Comparison of ENCODE assay signal across 29 cellular contexts in the genomic region with DNA sequence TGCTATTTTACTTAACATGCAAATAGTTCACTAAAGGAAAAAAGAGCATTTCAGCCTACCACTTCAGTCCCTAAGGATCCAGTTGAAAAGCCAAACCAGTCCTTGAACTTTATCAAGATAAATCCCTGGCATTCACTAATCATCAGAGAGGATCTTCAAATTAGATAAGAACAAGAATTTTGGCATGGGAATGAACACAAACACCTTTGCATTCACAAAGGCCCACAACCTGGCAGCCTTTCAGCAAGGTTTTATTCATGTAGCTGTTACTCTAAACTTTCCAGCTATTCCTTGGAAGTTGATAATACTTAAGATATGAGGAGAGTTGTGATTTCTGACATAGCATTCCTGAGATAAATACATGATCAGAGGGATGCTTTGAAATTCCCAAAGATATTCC.
"Had no signal": no experiment of that assay in that cellular context is flagged by ENCODE, and none has a peak within 500 bp of the region (broad histone marks: within the 10 kb centered on the region; RNA-seq: fewer than 3 reads in every experiment).

No MANE protein-coding gene starts in this region.

- H3K27ac Mint-ChIP-seq: activated naive CD4-positive, alpha-beta T cell treated with anti-CD3 and anti-CD28 coated beads, Interleukin-2, amount 10 ng/mL, durations not matched to agents 7 days and 5 days; activated naive CD8-positive, alpha-beta T cell treated with anti-CD3 and anti-CD28 coated beads, Interleukin-2, amount 10 ng/mL, durations not matched to agents 7 days and 5 days; immature natural killer cell; memory B cell; natural killer cell treated with Interleukin-12 subunit alpha and Interleukin-12 subunit beta and Interleukin-15 and Interleukin-18, amount 100 ng/mL, for 72 hours; stimulated activated effector memory CD8-positive, alpha-beta T cell treated with anti-CD3 and anti-CD28 coated beads, Interleukin-12 subunit alpha, Interleukin-12 subunit beta, amount 100 ng/mL, for 72 hours; stimulated activated naive CD8-positive, alpha-beta T cell treated with anti-CD3 and anti-CD28 coated beads, Interleukin-15, Interleukin-2, amounts not matched to agents 100 ng/mL and 50 ng/mL, for 24 hours; T-helper 1 cell treated with Interleukin-12 subunit alpha and Interleukin-12 subunit beta and Interleukin-4 antibody, amounts not matched to agents 30 μg/mL and 1 μg/mL, for 36 hours had no signal

- H3K4me1 Mint-ChIP-seq: activated naive CD4-positive, alpha-beta T cell treated with anti-CD3 and anti-CD28 coated beads, Interleukin-2, amount 10 ng/mL, durations not matched to agents 7 days and 5 days had no signal

- ATAC-seq: heart left ventricle; left colon; mucosa of descending colon; natural killer cell treated with Interleukin-12 subunit alpha and Interleukin-12 subunit beta and Interleukin-15 and Interleukin-18, amount 100 ng/mL, for 72 hours; stimulated activated effector memory CD8-positive, alpha-beta T cell treated with anti-CD3 and anti-CD28 coated beads, Interleukin-12 subunit alpha, Interleukin-12 subunit beta, amount 100 ng/mL, for 72 hours; upper lobe of right lung had no signal

- H3K27me3 ChIP-seq: heart left ventricle, sigmoid colon, upper lobe of right lung had no signal

- H3K9me3 Mint-ChIP-seq: immature natural killer cell; memory B cell; natural killer cell treated with Interleukin-12 subunit alpha and Interleukin-12 subunit beta and Interleukin-15 and Interleukin-18, amount 100 ng/mL, for 72 hours; stimulated activated effector memory CD8-positive, alpha-beta T cell treated with anti-CD3 and anti-CD28 coated beads, Interleukin-12 subunit alpha, Interleukin-12 subunit beta, amount 100 ng/mL, for 72 hours; T-helper 1 cell treated with Interleukin-12 subunit alpha and Interleukin-12 subunit beta and Interleukin-4 antibody, amounts not matched to agents 30 μg/mL and 1 μg/mL, for 36 hours had no signal

- H3K4me1 ChIP-seq: sigmoid colon had no signal

- DNase-seq: activated CD4-positive, alpha-beta T cell treated with anti-CD3 and anti-CD28 coated beads for 48 hours; activated CD4-positive, alpha-beta T cell treated with anti-CD3 and anti-CD28 coated beads, Interleukin-2, amount 50 U/mL, for 48 hours; activated CD8-positive, alpha-beta memory T cell treated with anti-CD3 and anti-CD28 coated beads for 24 hours; activated effector memory CD4-positive, alpha-beta T cell treated with Interleukin-2 at 50 U/mL for 16 hours; activated naive CD4-positive, alpha-beta T cell treated with anti-CD3 and anti-CD28 coated beads, Interleukin-2, amount 10 ng/mL, durations not matched to agents 7 days and 5 days; activated naive CD8-positive, alpha-beta T cell treated with anti-CD3 and anti-CD28 coated beads, Interleukin-2, amount 10 ng/mL, durations not matched to agents 7 days and 5 days; amygdala; dermis blood vessel endothelial cell; effector CD4-positive, alpha-beta T cell; erythroblast; heart left ventricle; hypothalamus; immature natural killer cell; kidney; left colon; mucosa of descending colon; sigmoid colon; small intestine; stimulated activated CD4-positive, alpha-beta T cell treated with anti-CD3 and anti-CD28 coated beads, Interleukin-4, amount 100 ng/mL, for 24 hours; SW 1271; T-helper 9 cell; upper lobe of right lung had no signal

- H3K27me3 Mint-ChIP-seq: activated naive CD4-positive, alpha-beta T cell treated with anti-CD3 and anti-CD28 coated beads, Interleukin-2, amount 10 ng/mL, durations not matched to agents 7 days and 5 days; activated naive CD8-positive, alpha-beta T cell treated with anti-CD3 and anti-CD28 coated beads, Interleukin-2, amount 10 ng/mL, durations not matched to agents 7 days and 5 days; memory B cell; natural killer cell treated with Interleukin-12 subunit alpha and Interleukin-12 subunit beta and Interleukin-15 and Interleukin-18, amount 100 ng/mL, for 72 hours; stimulated activated naive CD8-positive, alpha-beta T cell treated with anti-CD3 and anti-CD28 coated beads, Interleukin-15, Interleukin-2, amounts not matched to agents 100 ng/mL and 50 ng/mL, for 24 hours had no signal

- H3K27ac ChIP-seq: heart left ventricle, sigmoid colon, thoracic aorta, upper lobe of right lung, VCaP had no signal

- H3K36me3 ChIP-seq: thoracic aorta, upper lobe of right lung had no signal

- H3K4me3 ChIP-seq: heart left ventricle, mucosa of descending colon, sigmoid colon, thoracic aorta, upper lobe of right lung had no signal

- H3K9me3 ChIP-seq: mucosa of descending colon, sigmoid colon, thoracic aorta, upper lobe of right lung had no signal

- H3K4me3 Mint-ChIP-seq: activated naive CD4-positive, alpha-beta T cell treated with anti-CD3 and anti-CD28 coated beads, Interleukin-2, amount 10 ng/mL, durations not matched to agents 7 days and 5 days; activated naive CD8-positive, alpha-beta T cell treated with anti-CD3 and anti-CD28 coated beads, Interleukin-2, amount 10 ng/mL, durations not matched to agents 7 days and 5 days; immature natural killer cell; memory B cell; natural killer cell treated with Interleukin-12 subunit alpha and Interleukin-12 subunit beta and Interleukin-15 and Interleukin-18, amount 100 ng/mL, for 72 hours; stimulated activated effector memory CD8-positive, alpha-beta T cell treated with anti-CD3 and anti-CD28 coated beads, Interleukin-12 subunit alpha, Interleukin-12 subunit beta, amount 100 ng/mL, for 72 hours; stimulated activated naive CD8-positive, alpha-beta T cell treated with anti-CD3 and anti-CD28 coated beads, Interleukin-15, Interleukin-2, amounts not matched to agents 100 ng/mL and 50 ng/mL, for 24 hours; T-helper 1 cell treated with Interleukin-12 subunit alpha and Interleukin-12 subunit beta and Interleukin-4 antibody, amounts not matched to agents 30 μg/mL and 1 μg/mL, for 36 hours had no signal
